Comparison of ENCODE assay signal across 2 cellular contexts in the genomic region with DNA sequence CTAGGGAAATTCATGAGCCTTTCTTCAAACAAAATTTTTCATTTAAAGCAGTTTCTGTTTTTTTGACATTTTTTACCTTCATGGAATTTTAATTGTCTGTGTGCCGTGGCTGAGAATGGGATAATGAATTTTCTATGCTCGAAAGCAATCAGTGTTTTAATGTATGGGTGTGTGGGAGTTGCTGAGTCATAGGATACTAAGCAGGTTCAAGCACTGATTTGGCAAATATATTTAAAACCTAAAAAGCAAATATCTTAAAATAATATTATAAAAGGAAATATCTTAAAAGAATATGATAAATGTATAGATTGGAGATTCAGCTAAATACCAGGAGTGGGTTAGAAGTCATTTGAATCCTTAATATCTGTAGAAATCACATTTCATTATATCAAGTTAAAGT.
TF ChIP-seq lines count a peak whose summit lies in the region.

No MANE protein-coding gene starts in this region.

TF ChIP-seq in IMR-90, 13 proteins besides CTCF, POLR2A, EP300 and RAD21:
- peak; percentile 56 for TF ChIP-seq NFE2L2 (IDR thresholded peaks at IDR 0.05; ENCODE audit: low read depth, low read length)
- no peak for TF ChIP-seq MAZ (IDR thresholded peaks at IDR 0.05; ENCODE audit: borderline replicate concordance, low read depth, low read length)
- TF ChIP-seq CEBPB (IDR thresholded peaks at IDR 0.05; ENCODE audit: low read depth, low read length) = no peak
- no peak for TF ChIP-seq RFX5 (IDR thresholded peaks at IDR 0.05; ENCODE audit: low read depth, low read length)

TF ChIP-seq in K562, 482 proteins besides CTCF, POLR2A, EP300 and RAD21 (continued from another document):
- TF ChIP-seq KDM1A (IDR thresholded peaks at IDR 0.05) (peak; percentile 60 to 64; a peak in 3 of 4 replicates), RCOR1 (IDR thresholded peaks at IDR 0.05; ENCODE audit: borderline replicate concordance in 1 of 2, low read depth in 2 of 2, low read length in 2 of 2) (0 out of 4 replicates have a peak, but pooled peaks of 1 of the 2 experiments have one; percentile 9), SAFB (IDR thresholded peaks at IDR 0.05; ENCODE audit: borderline replicate concordance, low read depth, low read length) (no peak)
